Comparison of ENCODE assay signal across 8 cellular contexts in the genomic region with DNA sequence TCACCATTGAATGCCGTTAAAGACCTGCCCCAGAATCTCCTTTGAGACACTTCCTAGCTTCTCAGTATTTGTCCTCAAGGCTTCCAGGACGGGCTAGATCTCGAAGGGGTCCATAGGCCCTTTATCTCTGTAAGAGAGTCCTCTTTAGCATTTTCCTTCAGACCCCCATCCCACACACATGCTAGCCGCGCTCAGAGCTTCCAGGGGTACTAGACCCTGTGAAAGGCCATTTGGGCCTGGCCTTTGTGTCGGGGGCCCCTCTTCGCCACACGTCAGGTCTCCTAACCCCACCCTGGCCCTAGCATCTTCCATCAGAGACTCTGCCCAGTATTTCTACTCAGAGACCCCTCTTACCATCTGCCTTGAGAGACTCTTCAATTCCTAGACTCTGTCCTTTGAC.
DNase-seq lines count a peak whose midpoint lies in the region; ATAC-seq and TF ChIP-seq lines count a peak whose summit lies in the region.

No MANE protein-coding gene starts in this region.

- in situ Hi-C loops in ACHN (cut with HindIII; ENCODE audit: low pct_ligation_motif_present, low pct_unique_long_range_greater_than_20kb, low sequenced_read_pairs): no loop called here

- H3K36me3 Mint-ChIP-seq in central memory CD8-positive, alpha-beta T cell (ENCODE audit: insufficient read depth): peaks cover 23% of the 10 kb centered on the region

- no peak for ATAC-seq in central memory CD8-positive, alpha-beta T cell (replicated peaks; ENCODE audit: extremely low read depth, poor library complexity, severe bottlenecking)
- no peak for ATAC-seq in GM18867 (IDR thresholded peaks at IDR 0.05; ENCODE audit: unreplicated experiment)

- H3K27ac ChIP-seq in ACC112 (ENCODE audit: low read depth, low read length) (peak overlapping the region; percentile 89), KMS-11 (peak overlapping the region; percentile 66), muscle layer of colon (ENCODE audit: low read depth, low read length) (peak overlapping the region; percentile 70)

- peak overlapping the region; percentile 86; the same call in 1 of the 2 replicates for H3K9ac ChIP-seq in KMS-11
- H3K9ac ChIP-seq in muscle layer of colon (ENCODE audit: low read length): peak overlapping the region; percentile 96

- H3K4me2 ChIP-seq in KMS-11: peak overlapping the region; percentile 85

- CTCF ChIA-PET in GM10248 (lab: Yijun Ruan, JAX): no interaction called here

- peak overlapping the region; percentile 97 for H3K27ac Mint-ChIP-seq in central memory CD8-positive, alpha-beta T cell (ENCODE audit: low read depth)

- DNase-seq in central memory CD8-positive, alpha-beta T cell (ENCODE audit: low spot score in 2 of 2): no peak
- DNase-seq in GM10248 (ENCODE audit: extremely low spot score): no peak
- no peak for DNase-seq in ACHN
- DNase-seq in OCI-M1 (lab: John Stamatoyannopoulos, UW): no peak

- H3K27me3 ChIP-seq in ACC112 (ENCODE audit: insufficient read depth, low read length): no peaks in the 10 kb centered on the region
- no peaks in the 10 kb centered on the region for H3K27me3 ChIP-seq in KMS-11 (ENCODE audit: insufficient read depth, low read depth)
- H3K27me3 ChIP-seq in muscle layer of colon (ENCODE audit: control insufficient read depth in 1 of 2, insufficient read depth in 2 of 2, low read length in 2 of 2): peaks cover 0 to 20% of the 10 kb centered on the region in 2 donors

- no peaks in the 10 kb centered on the region for H3K9me3 Mint-ChIP-seq in central memory CD8-positive, alpha-beta T cell

- POLR2A ChIA-PET in GM10248 (lab: Yijun Ruan, JAX): no interaction called here

- H2AFZ ChIP-seq in ACC112 (ENCODE audit: low read length, unreplicated experiment) (no peak overlapping the region), KMS-11 (ENCODE audit: low read depth) (no peak overlapping the region)

- no peaks in the 10 kb centered on the region; the same call in 1 of the 2 replicates for H3K36me3 ChIP-seq in ACC112 (ENCODE audit: insufficient read depth, low read length)
- no peaks in the 10 kb centered on the region for H3K36me3 ChIP-seq in KMS-11 (ENCODE audit: insufficient read depth)
- H3K36me3 ChIP-seq in muscle layer of colon (ENCODE audit: insufficient read depth, low read length): peaks cover 16% of the 10 kb centered on the region

- H3K9me3 ChIP-seq in muscle layer of colon (ENCODE audit: low read length): no peaks in the 10 kb centered on the region

- H3K4me1 Mint-ChIP-seq in central memory CD8-positive, alpha-beta T cell: peaks cover 49% of the 10 kb centered on the region

- peaks cover 29% of the 10 kb centered on the region for H3K4me1 ChIP-seq in ACC112 (ENCODE audit: control insufficient read depth, insufficient read depth, low read length, unreplicated experiment)
- H3K4me1 ChIP-seq in KMS-11 (ENCODE audit: low read depth, poor library complexity, severe bottlenecking): peaks cover 43% of the 10 kb centered on the region
- peaks cover 43% of the 10 kb centered on the region for H3K4me1 ChIP-seq in muscle layer of colon (ENCODE audit: insufficient read depth, low read length)

- TF ChIP-seq CTCF in KMS-11 (conservative IDR thresholded peaks at IDR 0.05; ENCODE audit: low read depth, low read length) (no peak), GM10248 (IDR thresholded peaks at IDR 0.05; ENCODE audit: control extremely low read depth, extremely low read depth, low read depth, missing control alignments) (no peak)

- peak overlapping the region; percentile 89 for H3K4me3 ChIP-seq in ACC112 (ENCODE audit: low read depth, low read length)
- H3K4me3 ChIP-seq in KMS-11 (IDR thresholded peaks at IDR 0.05; ENCODE audit: insufficient read depth, low read depth, low read length): no peak overlapping the region
- H3K4me3 ChIP-seq in muscle layer of colon (ENCODE audit: low read depth in 1 of 2, low read length in 2 of 2): peak overlapping the region; percentile 63 to 88

- no peaks in the 10 kb centered on the region for H3K27me3 Mint-ChIP-seq in central memory CD8-positive, alpha-beta T cell

- peaks cover 65% of the 10 kb centered on the region for H3K79me2 ChIP-seq in ACC112 (ENCODE audit: control insufficient read depth, insufficient read depth, low read length, unreplicated experiment)
- peaks cover 52% of the 10 kb centered on the region for H3K79me2 ChIP-seq in KMS-11 (ENCODE audit: insufficient read depth, low read depth)

- H3K4me3 Mint-ChIP-seq in central memory CD8-positive, alpha-beta T cell: peak overlapping the region; percentile 93

- no peaks in the 10 kb centered on the region for H4K20me1 ChIP-seq in KMS-11 (ENCODE audit: insufficient read depth)
